Comparison of ENCODE assay signal across 13 cellular contexts in the genomic region with DNA sequence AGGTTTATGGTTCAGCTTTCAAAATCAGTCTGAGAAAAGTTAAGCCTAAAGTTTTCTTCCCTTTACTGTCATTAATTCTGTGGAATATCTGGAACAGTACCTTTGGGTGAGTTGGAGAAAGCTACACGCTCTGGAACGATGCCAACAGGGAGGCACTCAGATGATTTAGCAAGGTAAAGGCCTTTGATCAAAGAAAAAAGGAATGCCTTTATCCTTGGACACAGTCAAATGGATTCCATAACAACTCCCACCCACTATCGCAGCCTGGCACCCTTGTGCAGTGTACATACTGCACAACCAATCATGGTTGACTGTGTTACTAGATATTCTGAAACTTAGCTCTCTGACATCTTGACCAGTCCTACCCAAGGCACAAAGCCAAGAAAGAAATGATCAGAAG.
DNase-seq lines count a peak whose midpoint lies in the region; ATAC-seq and TF ChIP-seq lines count a peak whose summit lies in the region.
"Had no signal": no experiment of that assay in that cellular context is flagged by ENCODE, and none has a peak within 500 bp of the region (broad histone marks: within the 10 kb centered on the region; RNA-seq: fewer than 3 reads in every experiment).

No MANE protein-coding gene starts in this region.

- H3K4me3 ChIP-seq in neural progenitor cell, result no peak overlapping the region
- H3K4me3 ChIP-seq in right cardiac atrium (ENCODE audit: low read length), result no peak overlapping the region
- H3K4me3 ChIP-seq: A549, GM23338 had no signal

- DNase-seq in NCI-H226, result peak; percentile 62
- peak; percentile 13 for DNase-seq in iPS-NIHi11 (ENCODE audit: low spot score)
- no peak for DNase-seq in neural progenitor cell (ENCODE audit: low spot score)
- DNase-seq in right cardiac atrium, result no peak
- no peak for DNase-seq in H9
- DNase-seq in NCI-H2081 treated with DMSO at 0.1 percent for 48 hours (lab: John Stamatoyannopoulos, UW), result no peak
- DNase-seq: BE2C; CD4-positive, alpha-beta memory T cell; DMS79; H7 had no signal

- TF ChIP-seq CTCF in neural progenitor cell (IDR thresholded peaks at IDR 0.05) (no peak), H9 (conservative IDR thresholded peaks at IDR 0.05) (no peak)

- no peak overlapping the region for H3K56ac ChIP-seq in H9 (ENCODE audit: insufficient read length, low read depth, low read length)

- H3K27ac ChIP-seq in neural progenitor cell (no peak overlapping the region), right cardiac atrium (ENCODE audit: low read length) (no peak overlapping the region), H9 (ENCODE audit: insufficient read length, low read depth, low read length) (no peak overlapping the region)
- H3K27ac ChIP-seq: A549, C4-2B had no signal

- H3K27me3 ChIP-seq in neural progenitor cell (no peaks in the 10 kb centered on the region), right cardiac atrium (ENCODE audit: control insufficient read depth, insufficient read depth) (no peaks in the 10 kb centered on the region), H9 (ENCODE audit: insufficient read depth, low read length) (no peaks in the 10 kb centered on the region)
- H3K27me3 ChIP-seq: BE2C had no signal

- H3K23ac ChIP-seq in H9 (ENCODE audit: insufficient read length, low read depth, low read length), result no peak overlapping the region

- no peak overlapping the region for H2AK5ac ChIP-seq in H9 (ENCODE audit: insufficient read length, low read length)

- H3K23me2 ChIP-seq in H9 (ENCODE audit: insufficient read length, low read depth, low read length, poor library complexity, severe bottlenecking), result no peaks in the 10 kb centered on the region

- H3K4me1 Mint-ChIP-seq in neural progenitor cell (peaks cover 18% of the 10 kb centered on the region), H9 (peaks cover 16 to 17% of the 10 kb centered on the region in 2 experiments)

- H3K27ac Mint-ChIP-seq in neural progenitor cell, result peak overlapping the region; percentile 84
- no peak overlapping the region; a peak in 1 of 7 replicates for H3K27ac Mint-ChIP-seq in H9
- H3K27ac Mint-ChIP-seq: CD4-positive, alpha-beta memory T cell; GM23338 had no signal

- no peak overlapping the region for H3K14ac ChIP-seq in H9 (ENCODE audit: insufficient read depth, low read length)

- H3T11ph ChIP-seq in H9 (ENCODE audit: low read length), result no peak overlapping the region

- H2BK120ac ChIP-seq in H9 (ENCODE audit: low read depth, low read length, poor library complexity, severe bottlenecking), result no peak overlapping the region

- H2BK12ac ChIP-seq in H9 (ENCODE audit: insufficient read length, low read depth, low read length), result no peak overlapping the region

- WGBS in right cardiac atrium, result 91% methylated on average over 3 of the region's 3 CpGs
- WGBS in H9 (ENCODE audit: extremely low coverage, insufficient read length, low lambda C conversion rate), result no CpG with 5 or more reads among the region's 3 CpGs

- H3K36me3 Mint-ChIP-seq in neural progenitor cell, result peaks cover 2% of the 10 kb centered on the region
- peaks cover 0 to 5% (median 2%) of the 10 kb centered on the region in 3 experiments; a peak in 4 of 7 replicates for H3K36me3 Mint-ChIP-seq in H9 (ENCODE audit: insufficient read depth in 1 of 3, low read depth in 3 of 3)

- H3K4me3 Mint-ChIP-seq in neural progenitor cell, result no peak overlapping the region
- no peak overlapping the region for H3K4me3 Mint-ChIP-seq in H9
- H3K4me3 Mint-ChIP-seq: CD4-positive, alpha-beta memory T cell; GM23338 had no signal

- H2BK5ac ChIP-seq in H9 (ENCODE audit: insufficient read length, low read length), result no peak overlapping the region

- H3K9me3 Mint-ChIP-seq in neural progenitor cell (no peaks in the 10 kb centered on the region), H9 (peaks cover 0 to 4% of the 10 kb centered on the region in 2 experiments; a peak in 1 of 5 replicates)
- H3K9me3 Mint-ChIP-seq: CD4-positive, alpha-beta memory T cell; GM23338 had no signal

- H3K27me3 Mint-ChIP-seq in neural progenitor cell (ENCODE audit: insufficient read depth, low read depth) (no peaks in the 10 kb centered on the region), H9 (ENCODE audit: low read depth) (no peaks in the 10 kb centered on the region)
- H3K27me3 Mint-ChIP-seq: CD4-positive, alpha-beta memory T cell had no signal

- H3K9me3 ChIP-seq in neural progenitor cell (ENCODE audit: low read depth), result no peaks in the 10 kb centered on the region
- H3K9me3 ChIP-seq in right cardiac atrium (ENCODE audit: control insufficient read depth, low read length), result no peaks in the 10 kb centered on the region
- no peaks in the 10 kb centered on the region for H3K9me3 ChIP-seq in H9 (ENCODE audit: control insufficient read depth, low read depth, low read length)
- H3K9me3 ChIP-seq: A549, BE2C had no signal

- no peak overlapping the region for H4K8ac ChIP-seq in H9 (replicated peaks; ENCODE audit: insufficient read length, low read depth, low read length)

- no peak overlapping the region for H4K91ac ChIP-seq in H9 (ENCODE audit: insufficient read length, low read depth, low read length)

- H3K79me1 ChIP-seq in H9 (ENCODE audit: insufficient read depth, low read depth, low read length, poor library complexity, severe bottlenecking), result no peaks in the 10 kb centered on the region

- H4K20me1 ChIP-seq in neural progenitor cell (ENCODE audit: low read depth) (no peaks in the 10 kb centered on the region), H9 (ENCODE audit: control insufficient read depth, insufficient read depth, insufficient read length) (no peaks in the 10 kb centered on the region)

- H4K5ac ChIP-seq in H9 (ENCODE audit: insufficient read length, low read depth, low read length), result no peak overlapping the region

- intact Hi-C loops in right cardiac atrium (cut with DNase I), result no loop called here

- H3K4me2 ChIP-seq in neural progenitor cell (no peak overlapping the region), H9 (ENCODE audit: insufficient read depth, insufficient read length, low read length) (no peak overlapping the region)
- H3K4me2 ChIP-seq: A549, GM23338 had no signal

- H3K18ac ChIP-seq in H9 (ENCODE audit: insufficient read length, low read depth, low read length), result no peak overlapping the region

- ATAC-seq in right cardiac atrium, result no peak
- ATAC-seq: A549, GM23338 had no signal

- no peaks in the 10 kb centered on the region for H3K36me3 ChIP-seq in neural progenitor cell
- H3K36me3 ChIP-seq: BE2C had no signal

- peaks cover 7% of the 10 kb centered on the region for H3K4me1 ChIP-seq in neural progenitor cell
- H3K4me1 ChIP-seq in right cardiac atrium (ENCODE audit: control insufficient read depth, insufficient read depth, low read length), result no peaks in the 10 kb centered on the region
- H3K4me1 ChIP-seq in H9 (ENCODE audit: insufficient read depth, low read length), result peaks cover 6% of the 10 kb centered on the region; the same call in 1 of the 2 replicates
- H3K4me1 ChIP-seq: A549, BE2C had no signal

- H2BK20ac ChIP-seq in H9 (ENCODE audit: low read depth, low read length, poor library complexity, severe bottlenecking), result no peak overlapping the region

- H3K4ac ChIP-seq in H9 (ENCODE audit: low read depth, low read length), result no peak overlapping the region

- H3K79me2 ChIP-seq in neural progenitor cell (ENCODE audit: low read depth) (no peaks in the 10 kb centered on the region), H9 (ENCODE audit: insufficient read depth, low read length) (no peaks in the 10 kb centered on the region)

- H2BK15ac ChIP-seq in H9 (ENCODE audit: low read depth, low read length), result no peak overlapping the region

- H2AFZ ChIP-seq in neural progenitor cell (replicated peaks) (no peak overlapping the region), H9 (ENCODE audit: low read length) (no peak overlapping the region)
- H2AFZ ChIP-seq: GM23338 had no signal

- H3K9ac ChIP-seq in neural progenitor cell, result no peak overlapping the region
- no peak overlapping the region for H3K9ac ChIP-seq in H9 (ENCODE audit: extremely low read depth, insufficient read length, low read length)

- H3F3A ChIP-seq in neural progenitor cell (ENCODE audit: low read depth), result no peaks in the 10 kb centered on the region

Comparison
In these comparisons a context has a peak if more than half of its experiments do, and no peak if none do; other contexts are left out.
1. DNase-seq: peak in NCI-H226 (single experiment) and iPS-NIHi11 (single experiment); none in neural progenitor cell (single experiment), right cardiac atrium (0 of 3), H9 (single experiment) and NCI-H2081 treated with DMSO at 0.1 percent for 48 hours (single experiment).